Comparison of ENCODE assay signal across 21 cellular contexts in the genomic region with DNA sequence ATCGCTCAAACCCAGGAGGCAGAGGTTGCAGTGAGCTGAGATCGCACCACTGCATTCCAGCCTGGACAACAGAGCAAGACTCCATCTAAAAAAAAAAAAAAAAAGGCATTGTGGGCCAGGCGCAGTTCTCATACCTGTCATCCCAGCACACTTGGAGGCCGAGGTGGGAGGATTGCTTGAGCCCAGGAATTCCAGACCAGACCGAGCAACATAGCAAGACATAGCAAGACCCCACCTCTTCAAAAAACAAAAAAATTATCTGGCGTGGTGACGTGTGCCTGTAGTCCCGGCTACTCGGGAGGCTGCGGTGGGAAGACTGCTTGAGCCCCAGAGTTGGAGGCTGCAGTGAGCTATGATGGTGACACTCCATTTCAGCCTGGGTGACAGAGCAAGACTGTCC. TPM values are rescaled to one million over a fixed set of nuclear protein-coding genes. Genes with fewer than 3 reads are reported as not detected.
DNase-seq lines count a peak whose midpoint lies in the region; ATAC-seq and TF ChIP-seq lines count a peak whose summit lies in the region.
"Had no signal": no experiment of that assay in that cellular context is flagged by ENCODE, and none has a peak within 500 bp of the region (broad histone marks: within the 10 kb centered on the region; RNA-seq: fewer than 3 reads in every experiment).

No MANE protein-coding gene starts in this region.

- no peak for TF ChIP-seq EP300 in transverse colon (IDR thresholded peaks at IDR 0.05; ENCODE audit: low read depth)

- no peaks in the 10 kb centered on the region for H3K36me3 Mint-ChIP-seq in glutamatergic neuron (ENCODE audit: unreplicated experiment)

- H3K27ac ChIP-seq in RWPE1, result peak overlapping the region; percentile 9; the same call in 1 of the 2 replicates
- peak overlapping the region; percentile 92 for H3K27ac ChIP-seq in brain microvascular endothelial cell
- peak overlapping the region in 3 of 4 donors; percentile 23 to 65 (median 43) for H3K27ac ChIP-seq in transverse colon
- no peak overlapping the region for H3K27ac ChIP-seq in psoas muscle
- H3K27ac ChIP-seq: GM23248 had no signal

- peaks cover 23% of the 10 kb centered on the region for H3K27me3 Mint-ChIP-seq in glutamatergic neuron (ENCODE audit: unreplicated experiment)
- H3K27me3 Mint-ChIP-seq: CD4-positive, alpha-beta memory T cell had no signal

- H3K9me3 ChIP-seq in transverse colon, result no peaks in the 10 kb centered on the region
- no peaks in the 10 kb centered on the region for H3K9me3 ChIP-seq in psoas muscle

- peak overlapping the region; percentile 98 for H3K27ac Mint-ChIP-seq in glutamatergic neuron (ENCODE audit: unreplicated experiment)
- H3K27ac Mint-ChIP-seq: CD4-positive, alpha-beta memory T cell had no signal

- in situ Hi-C loops in brain microvascular endothelial cell (cut with HindIII; ENCODE audit: low pct_ligation_motif_present, low sequenced_read_pairs) (no loop called here), transverse colon (cut with MboI; ENCODE audit: low pct_ligation_motif_present in 1 of 4, low pct_unique_long_range_greater_than_20kb in 1 of 4, low sequenced_read_pairs in 3 of 4) (no loop called here)

- H3K4me1 ChIP-seq in transverse colon (peaks cover 2 to 21% (median 10%) of the 10 kb centered on the region in 4 donors), psoas muscle (no peaks in the 10 kb centered on the region)
- H3K4me1 ChIP-seq: Caco-2 had no signal

- no peaks in the 10 kb centered on the region for H3K27me3 ChIP-seq in brain microvascular endothelial cell (replicated peaks)
- H3K27me3 ChIP-seq in transverse colon, result no peaks in the 10 kb centered on the region
- no peaks in the 10 kb centered on the region for H3K27me3 ChIP-seq in psoas muscle (ENCODE audit: insufficient read depth in 3 of 3, low read length in 2 of 3)
- H3K27me3 ChIP-seq: BLaER1 treated with 17β-estradiol and CSF1 and Interleukin-3, amounts not matched to agents 10 nM and 100 nM had no signal

- ATAC-seq in HG03565 (IDR thresholded peaks at IDR 0.05; ENCODE audit: unreplicated experiment) (no peak), psoas muscle (no peak), GM18873 (IDR thresholded peaks at IDR 0.05; ENCODE audit: low FRiP score, unreplicated experiment) (no peak)

- CTCF ChIA-PET in RWPE1 (lab: Yijun Ruan, JAX), result interaction anchor here (0.6 kb wide), 1 partner anchor 11 kb away, joined by 4 read pairs; no protein-coding TSS in a partner anchor

- no peak for TF ChIP-seq POLR2A in transverse colon (IDR thresholded peaks at IDR 0.05)

- DNase-seq in RWPE1 (ENCODE audit: low spot score), result no peak
- DNase-seq in brain microvascular endothelial cell, result no peak
- no peak for DNase-seq in glutamatergic neuron
- no peak for DNase-seq in transverse colon
- DNase-seq in psoas muscle, result no peak
- DNase-seq: ACHN, Caco-2, DMS 273 treated with DMSO at 0.1 percent for 48 hours, DMS79 treated with DMSO at 0.1 percent for 48 hours, GM23248, HCEC 1CT, Kasumi-1, NCI-H1417, NCI-H187, NCI-H446 treated with DMSO at 0.1 percent for 48 hours, NCI-H526 treated with DMSO at 0.1 percent for 48 hours, OCI-M1 had no signal

- peaks cover 30% of the 10 kb centered on the region for H3K4me1 Mint-ChIP-seq in glutamatergic neuron (ENCODE audit: low read depth, unreplicated experiment)

- H3K36me3 ChIP-seq in brain microvascular endothelial cell (replicated peaks) (peaks cover 5% of the 10 kb centered on the region), transverse colon (no peaks in the 10 kb centered on the region), psoas muscle (ENCODE audit: insufficient read depth in 1 of 2, low read depth in 1 of 2) (no peaks in the 10 kb centered on the region)

- H3K9me3 Mint-ChIP-seq in glutamatergic neuron (ENCODE audit: unreplicated experiment), result peaks cover 27% of the 10 kb centered on the region
- H3K9me3 Mint-ChIP-seq: CD4-positive, alpha-beta memory T cell had no signal

- peak overlapping the region; percentile 49 for H3K4me3 Mint-ChIP-seq in glutamatergic neuron (ENCODE audit: unreplicated experiment)
- H3K4me3 Mint-ChIP-seq: CD4-positive, alpha-beta memory T cell had no signal

- intact Hi-C loops in transverse colon (cut with DNase I; ENCODE audit: low total_unique reads) (no loop called here), psoas muscle (cut with DNase I) (no loop called here)

- H3K4me3 ChIP-seq in brain microvascular endothelial cell (ENCODE audit: low read depth, low read length) (no peak overlapping the region), transverse colon (no peak overlapping the region), psoas muscle (no peak overlapping the region)
- H3K4me3 ChIP-seq: BLaER1 treated with 17β-estradiol and CSF1 and Interleukin-3, amounts not matched to agents 10 nM and 100 nM; GM23248 had no signal

- POLR2A ChIA-PET in RWPE1 (lab: Yijun Ruan, JAX; ENCODE audit: low non-redundant PET), result no interaction called here

- WGBS in transverse colon (ENCODE audit: low coverage in 1 of 2), 2 donors, result 88 to 96% methylated on average over 5 to 10 of the region's 10 CpGs
- WGBS in psoas muscle, 3 donors, result 89 to 98% (median 97%) methylated on average over 10 of the region's 10 CpGs

- TF ChIP-seq CTCF in RWPE1 (conservative IDR thresholded peaks at IDR 0.05; ENCODE audit: low read depth) (no peak), brain microvascular endothelial cell (IDR thresholded peaks at IDR 0.05; ENCODE audit: low read depth, low read length, missing control alignments) (no peak), glutamatergic neuron (IDR thresholded peaks at IDR 0.05; ENCODE audit: partially characterized antibody, unreplicated experiment) (no peak), transverse colon (IDR thresholded peaks at IDR 0.05) (no peak), psoas muscle (IDR thresholded peaks at IDR 0.05) (no peak)

RNA-seq across cellular contexts. Expression of a gene that starts 18.0 kb away (rescaled TPM):
- 169 TPM for total RNA-seq in glutamatergic neuron (ENCODE audit: unreplicated experiment)
- total RNA-seq in transverse colon, result 10 to 100 TPM; 25.4 to 91.1 (median 36.4) TPM
- total RNA-seq in psoas muscle, result 10 to 100 TPM; 13.5 to 22.4 (median 17.9) TPM
- 10 to 100 TPM in 1 of 3 donors, 1 to 10 TPM in 2; 8.7 to 20.7 (median 9.9) TPM for polyA plus RNA-seq in psoas muscle

RNA-seq across cellular contexts. Expression of a gene that starts 25.9 kb away (rescaled TPM):
- total RNA-seq in glutamatergic neuron (ENCODE audit: unreplicated experiment) (3.1 TPM), transverse colon (100 to 1,000 TPM; 234 to 894 (median 282) TPM), psoas muscle (1 to 10 TPM in 1 of 4 donors, under 1 TPM in 2, not detected in 1; 0.49 to 2.7 (median 0.99) TPM)
- polyA plus RNA-seq in psoas muscle, result under 1 TPM; 0.21 to 0.46 (median 0.32) TPM
- total RNA-seq: GM23248 had no signal
- polyA plus RNA-seq: GM23248 had no signal

RNA-seq across cellular contexts. Expression of a gene that starts 55.7 kb away (rescaled TPM):
- 29.7 TPM for total RNA-seq in glutamatergic neuron (ENCODE audit: unreplicated experiment)
- 10 to 100 TPM; 21.9 to 88.4 (median 53.0) TPM for total RNA-seq in transverse colon
- 10 to 100 TPM; 15.2 to 21.4 (median 18.2) TPM for total RNA-seq in psoas muscle
- polyA plus RNA-seq in psoas muscle, result 10 to 100 TPM; 11.8 to 20.5 (median 15.8) TPM

Comparison
In these comparisons a context has a peak if more than half of its experiments do, and no peak if none do; other contexts are left out.
1. RNA of a gene that starts 25.9 kb away (total RNA-seq): 234 to 894 TPM in transverse colon; 3.1 TPM in glutamatergic neuron (single experiment) and 0.49 to 2.7 TPM in psoas muscle; every median in the first group is over 10 times any median in the second.